Comparison of ENCODE assay signal across 22 cellular contexts in genomic region chr7:42198296-42198695, GRCh38. TPM values are rescaled to one million over a fixed set of nuclear protein-coding genes. Genes with fewer than 3 reads are reported as not detected.
DNase-seq lines count a peak whose midpoint lies in the region; ATAC-seq and TF ChIP-seq lines count a peak whose summit lies in the region.
"Had no signal": no experiment of that assay in that cellular context is flagged by ENCODE, and none has a peak within 500 bp of the region (broad histone marks: within the 10 kb centered on the region; RNA-seq: fewer than 3 reads in every experiment).

No MANE protein-coding gene starts in this region.

- H3K4me1 ChIP-seq in HEK293 (ENCODE audit: control insufficient read depth, insufficient read depth, low read length) (peaks cover 13% of the 10 kb centered on the region), foreskin keratinocyte (peaks cover 19% of the 10 kb centered on the region)

- no peak overlapping the region for H3K4me3 Mint-ChIP-seq in osteocyte (ENCODE audit: unreplicated experiment)
- H3K4me3 Mint-ChIP-seq: activated naive CD8-positive, alpha-beta T cell treated with anti-CD3 and anti-CD28 coated beads for 36 hours; CD8-positive, alpha-beta memory T cell; H9; naive B cell; T-cell had no signal

- no peaks in the 10 kb centered on the region for H3K27me3 Mint-ChIP-seq in osteocyte (ENCODE audit: unreplicated experiment)
- H3K27me3 Mint-ChIP-seq: activated naive CD8-positive, alpha-beta T cell treated with anti-CD3 and anti-CD28 coated beads for 36 hours; CD8-positive, alpha-beta memory T cell had no signal

- no peaks in the 10 kb centered on the region for H3K9me3 ChIP-seq in HEK293 (ENCODE audit: control insufficient read depth, insufficient read depth, low read depth, low read length)
- H3K9me3 ChIP-seq: gastrocnemius medialis, tibial artery had no signal

- no peak overlapping the region for H3K27ac Mint-ChIP-seq in osteocyte (ENCODE audit: unreplicated experiment)
- H3K27ac Mint-ChIP-seq: activated naive CD8-positive, alpha-beta T cell treated with anti-CD3 and anti-CD28 coated beads for 36 hours; CD8-positive, alpha-beta memory T cell; naive B cell; T-cell had no signal

- peak; percentile 99 for ATAC-seq in foreskin keratinocyte
- ATAC-seq: gastrocnemius medialis, T-cell had no signal

- no peak overlapping the region for H3K27ac ChIP-seq in HEK293 (ENCODE audit: extremely low read depth, low read depth, low read length)
- peak overlapping the region; percentile 50 for H3K27ac ChIP-seq in foreskin keratinocyte
- peak overlapping the region in 13 of 21 experiments; percentile 13 to 72 (median 53) for H3K27ac ChIP-seq in skin epidermis
- H3K27ac ChIP-seq: gastrocnemius medialis, tibial artery had no signal

- H3K36me3 ChIP-seq in HEK293 (ENCODE audit: control insufficient read depth in 2 of 2, insufficient read depth in 1 of 2, low read length in 2 of 2) = peaks cover 0 to 9% of the 10 kb centered on the region in 2 experiments; a peak in 1 of 3 replicates
- H3K36me3 ChIP-seq: gastrocnemius medialis, tibial artery had no signal

- CTCF ChIA-PET in HEK293 (lab: Yijun Ruan, JAX) = interaction anchor here (1.0 kb wide), 1 partner anchor 11 kb away, joined by 4 read pairs; no protein-coding TSS in a partner anchor

- no peaks in the 10 kb centered on the region for H3K27me3 ChIP-seq in foreskin keratinocyte
- H3K27me3 ChIP-seq: gastrocnemius medialis, tibial artery had no signal

- POLR2A ChIA-PET in HEK293 (lab: Yijun Ruan, JAX) = no interaction called here

- TF ChIP-seq CTCF in HEK293 (tag by site-specific recombination; IDR thresholded peaks at IDR 0.05) = no peak
- TF ChIP-seq CTCF in foreskin keratinocyte (conservative IDR thresholded peaks at IDR 0.05) = no peak
- no peak for TF ChIP-seq CTCF in osteocyte (IDR thresholded peaks at IDR 0.05)

- DNase-seq in astrocyte of the hippocampus (ENCODE audit: low read depth, low spot score) = peak; percentile 63
- DNase-seq in foreskin keratinocyte = peak; percentile 92 to 96
- DNase-seq in superior temporal gyrus (ENCODE audit: extremely low spot score) = no peak
- DNase-seq in DMS53 (lab: John Stamatoyannopoulos, UW) = no peak
- DNase-seq in stimulated activated CD4-positive, alpha-beta T cell treated with anti-CD3 and anti-CD28 coated beads, Interleukin-2, amount 100 ng/mL, for 48 hours = no peak
- no peak for DNase-seq in osteocyte (ENCODE audit: extremely low spot score, unreplicated experiment)
- DNase-seq: activated naive CD8-positive, alpha-beta T cell treated with anti-CD3 and anti-CD28 coated beads for 36 hours; CD8-positive, alpha-beta memory T cell; cortex of kidney; DMS79; gastrocnemius medialis; H9; naive B cell; NCI-H1436; NCI-H82; SIG-M5; stimulated activated CD4-positive, alpha-beta T cell treated with anti-CD3 and anti-CD28 coated beads, Interleukin-2, amount 100 ng/mL, for 24 hours; stimulated activated naive CD4-positive, alpha-beta T cell; T-cell; tibial artery had no signal

- H3K9me3 Mint-ChIP-seq in osteocyte (ENCODE audit: unreplicated experiment) = peaks cover 2% of the 10 kb centered on the region
- H3K9me3 Mint-ChIP-seq: activated naive CD8-positive, alpha-beta T cell treated with anti-CD3 and anti-CD28 coated beads for 36 hours; H9 had no signal

- peaks cover 38% of the 10 kb centered on the region for H3K4me1 Mint-ChIP-seq in osteocyte (ENCODE audit: unreplicated experiment)

- peaks cover 20% of the 10 kb centered on the region for H3K36me3 Mint-ChIP-seq in osteocyte (ENCODE audit: unreplicated experiment)
- H3K36me3 Mint-ChIP-seq: activated naive CD8-positive, alpha-beta T cell treated with anti-CD3 and anti-CD28 coated beads for 36 hours; naive B cell; T-cell had no signal

- H3K4me3 ChIP-seq in HEK293 (ENCODE audit: low read depth, low read length) (no peak overlapping the region), skin epidermis (no peak overlapping the region)
- H3K4me3 ChIP-seq: gastrocnemius medialis, tibial artery had no signal

TF ChIP-seq in HEK293, 187 proteins besides CTCF, POLR2A, EP300 and RAD21:
- TF ChIP-seq EGR2 (tag by site-specific recombination; IDR thresholded peaks at IDR 0.05; ENCODE audit: low read depth) (0 out of 2 replicates have a peak, but pooled peaks have one; percentile 44), ZFHX2 (tag by site-specific recombination; conservative IDR thresholded peaks at IDR 0.05) (peak; percentile 50), ZNF2 (tag by site-specific recombination; IDR thresholded peaks at IDR 0.05) (no peak)

RNA-seq across cellular contexts. Expression of gene GLI3, which starts 38.7 kb away (rescaled TPM):
- total RNA-seq in foreskin keratinocyte (6.9 and 8.3 TPM in 2 replicates), osteocyte (57.0 and 57.9 TPM in 2 replicates)
- polyA plus RNA-seq in foreskin keratinocyte = 1.7 and 2.2 TPM in 2 replicates
- total RNA-seq: activated naive CD8-positive, alpha-beta T cell treated with anti-CD3 and anti-CD28 coated beads for 36 hours had no signal

Comparison
In these comparisons a context has a peak if more than half of its experiments do, and no peak if none do; other contexts are left out.
1. DNase-seq: peak in astrocyte of the hippocampus (single experiment) and foreskin keratinocyte (2 of 2); none in superior temporal gyrus (single experiment), DMS53 (single experiment), stimulated activated CD4-positive, alpha-beta T cell treated with anti-CD3 and anti-CD28 coated beads, Interleukin-2, amount 100 ng/mL, for 48 hours (0 of 2) and osteocyte (single experiment).